ENCODE assay signal across 9 cellular contexts in genomic region chr19:2524840-2525723, GRCh38. TPM values are rescaled to one million over a fixed set of nuclear protein-coding genes. Genes with fewer than 3 reads are reported as not detected.
DNase-seq lines count a peak whose midpoint lies in the region; ATAC-seq, FAIRE-seq and TF ChIP-seq lines count a peak whose summit lies in the region.
"Had no signal": no experiment of that assay in that cellular context is flagged by ENCODE, and none has a peak within 500 bp of the region (broad histone marks: within the 10 kb centered on the region; RNA-seq: fewer than 3 reads in every experiment).

No MANE protein-coding gene starts in this region.

- no peak for FAIRE-seq in GM12878 (lab: Jason Lieb, UNC)

- H3K9me3 ChIP-seq in GM12878 (replicated peaks; ENCODE audit: control insufficient read depth, insufficient read depth, low read length): no peaks in the 10 kb centered on the region

- no peak overlapping the region for H3K4me2 ChIP-seq in GM12878 (ENCODE audit: control insufficient read depth, insufficient read depth)

- TF ChIP-seq EP300 in GM12878 (IDR thresholded peaks at IDR 0.05; ENCODE audit: borderline replicate concordance in 1 of 2, control insufficient read depth in 1 of 2, low read depth in 2 of 2, low read length in 2 of 2): no peak

- in situ Hi-C loops in GM12878 (cut with MboI): no loop called here

- H3K4me1 ChIP-seq in GM12878 (ENCODE audit: control insufficient read depth, insufficient read depth, low read length): no peaks in the 10 kb centered on the region

- no peak for TF ChIP-seq RAD21 in GM12878 (IDR thresholded peaks at IDR 0.05; ENCODE audit: insufficient read depth, low read depth, low read length)

- H3K36me3 ChIP-seq in GM12878 (ENCODE audit: control insufficient read depth in 2 of 2, insufficient read depth in 2 of 2, low read length in 1 of 2): no peaks in the 10 kb centered on the region; a peak in 1 of 4 replicates

- no peaks in the 10 kb centered on the region for H4K20me1 ChIP-seq in GM12878 (ENCODE audit: control insufficient read depth, insufficient read depth)

- WGBS in GM12878 (ENCODE audit: insufficient coverage, insufficient replicate concordance, low lambda C conversion rate, missing lambda C conversion rate): 16% methylated on average over 44 of the region's 45 CpGs

- no peak overlapping the region for H3K4me3 ChIP-seq in GM12878

- no peak for TF ChIP-seq CTCF in GM12878 (IDR thresholded peaks at IDR 0.05 in 2 of 3, conservative IDR thresholded peaks at IDR 0.05 in 1 of 3; ENCODE audit: control insufficient read depth in 2 of 3, extremely low read depth in 1 of 3, insufficient read depth in 1 of 3, low read depth in 3 of 3, low read length in 3 of 3)

- peak; percentile 68 for ATAC-seq in Right ventricle myocardium inferior
- peak; percentile 25; the same call in 2 of the 3 replicates for ATAC-seq in GM12878
- ATAC-seq in left colon: peak; percentile 28
- no peak for ATAC-seq in HG03520 (IDR thresholded peaks at IDR 0.05; ENCODE audit: unreplicated experiment)
- no peak for ATAC-seq in GM21360 (IDR thresholded peaks at IDR 0.05; ENCODE audit: unreplicated experiment)

- no peaks in the 10 kb centered on the region for H3K79me2 ChIP-seq in GM12878 (ENCODE audit: control insufficient read depth, insufficient read depth, low read length)

- H3K9ac ChIP-seq in GM12878 (ENCODE audit: control insufficient read depth, insufficient read depth, low read length): no peak overlapping the region

- intact Hi-C loops in Right ventricle myocardium inferior (cut with DNase I): no loop called here
- intact Hi-C loops in cardiac septum (cut with DNase I): no loop called here
- intact Hi-C loops in GM12878 (cut with micrococcal nuclease; ENCODE audit: unreplicated experiment): no loop called here
- intact Hi-C loops in left colon (cut with DNase I, micrococcal nuclease): no loop called here

- DNase-seq in Right ventricle myocardium inferior (ENCODE audit: missing footprints) (no peak), cardiac septum (ENCODE audit: low spot score) (no peak), GM12878 (ENCODE audit: low read depth, low spot score) (no peak), left colon (no peak), T-helper 2 cell (no peak)
- no peak for DNase-seq in activated CD4-positive, alpha-beta T cell treated with anti-CD3 and anti-CD28 coated beads for 1 hour
- DNase-seq: CD4-positive, CD25-positive, alpha-beta regulatory T cell had no signal

- no peak for TF ChIP-seq POLR2A in GM12878 (IDR thresholded peaks at IDR 0.05; ENCODE audit: low read depth, low read length)

- SMC1A ChIA-PET in GM12878 (lab: Charles Lee; ENCODE audit: uncharacterized antibody, unreplicated experiment): interaction anchor here (1.2 kb wide), 1 partner anchor 9 kb away, joined by 3 read pairs; no protein-coding TSS in a partner anchor

- CTCF ChIA-PET in GM12878 (lab: Yijun Ruan, JAX): no interaction called here

- BruUV-seq in GM12878 (replicated peaks; lab: Mats Ljungman, UMichigan): no TSS peak

- H2AFZ ChIP-seq in GM12878 (ENCODE audit: control insufficient read depth, low read depth, low read length): no peak overlapping the region

- RAD21 ChIA-PET in GM12878 (lab: Charles Lee; ENCODE audit: unreplicated experiment): interaction anchor here (0.6 kb wide), 1 partner anchor 622 kb away, joined by 6 read pairs; no protein-coding TSS in a partner anchor

- no peak overlapping the region for H3K27ac ChIP-seq in GM12878 (ENCODE audit: control insufficient read depth, insufficient read depth)

- H3K27me3 ChIP-seq in GM12878 (replicated peaks in 1 of 2; ENCODE audit: control insufficient read depth in 2 of 2, insufficient read depth in 2 of 2, low read length in 1 of 2): no peaks in the 10 kb centered on the region

- POLR2A ChIA-PET in GM12878 (lab: Charles Lee): no interaction called here

TF ChIP-seq in GM12878, 131 proteins besides CTCF, POLR2A, EP300 and RAD21:
- no peak for TF ChIP-seq POU2F2 (IDR thresholded peaks at IDR 0.05; ENCODE audit: borderline replicate concordance, low read depth, low read length)
- peak; percentile 63; the same call in 1 of the 2 replicates for TF ChIP-seq TCF3 (IDR thresholded peaks at IDR 0.05; ENCODE audit: borderline replicate concordance, insufficient read depth, low read depth, low read length)
- no peak for TF ChIP-seq USF1 (IDR thresholded peaks at IDR 0.05; ENCODE audit: borderline replicate concordance, extremely low read length, insufficient read depth, low read depth, low read length)
TF ChIP-seq in GM12878: peak in this region for 1.

RNA-seq across cellular contexts. Expression of gene GADD45B, which starts 49.2 kb away (rescaled TPM):
- total RNA-seq in Right ventricle myocardium inferior (39.8 TPM), cardiac septum (54.4 TPM), GM12878 (2014; rRNA removed) (89.5 and 97.3 TPM in 2 replicates), GM12878 (2014; rRNA removed; fragmentation: Illumina TruSeq; extraction: Trizol) (51.1 and 53.5 TPM in 2 replicates), GM12878 (2021) (101 and 104 TPM in 2 replicates), left colon (10 to 100 TPM; 44.4 to 53.8 TPM)
- 313 and 319 TPM in 2 replicates for total RNA-seq in GM12878 (2013; cell fraction: nucleolus; rRNA removed)
- polyA plus RNA-seq in GM12878 (2011; ENCODE audit: low read depth): 59.9 TPM
- polyA plus RNA-seq in GM12878 (2011; rRNA removed) (112 and 180 TPM in 2 replicates), GM12878 (2014; fragmentation: Illumina TruSeq; extraction: Trizol) (12.4 and 33.7 TPM in 2 replicates), GM12878 (2014; fragmentation: Nextera tagmentation; extraction: Ambion mirVana) (10 to 100 TPM in 1 of 2 experiments, 1 to 10 TPM in 1; 2.4 to 10.5 TPM), GM12878 (2014; rRNA removed) (150 and 165 TPM in 2 replicates), GM12878 (2016; fragmentation: Nextera tagmentation; extraction: Ambion mirVana) (100 to 1,000 TPM in 1 of 2 experiments, 10 to 100 TPM in 1; 92.7 to 106 TPM)
- polyA plus RNA-seq in GM12878 (2011; cell fraction: cytosol; rRNA removed): 262 and 293 TPM in 2 replicates
- 355 and 391 TPM in 2 replicates for polyA plus RNA-seq in GM12878 (2011; cell fraction: nucleus; rRNA removed)
- 129 and 137 TPM in 2 replicates for polyA plus RNA-seq in GM12878 (2012)
- 93.1 and 170 TPM in 2 replicates for polyA minus RNA-seq in GM12878 (2011; rRNA and poly(A)+ RNA removed)
- polyA minus RNA-seq in GM12878 (2011; cell fraction: cytosol; rRNA and poly(A)+ RNA removed): 64.0 and 71.2 TPM in 2 replicates
- 216 and 321 TPM in 2 replicates for polyA minus RNA-seq in GM12878 (2011; cell fraction: nucleus; rRNA and poly(A)+ RNA removed)

Comparison
In these comparisons a context has a peak if more than half of its experiments do, and no peak if none do; other contexts are left out.
1. ATAC-seq: peak in Right ventricle myocardium inferior (single experiment), GM12878 (single experiment) and left colon (single experiment); none in HG03520 (single experiment) and GM21360 (single experiment).